In the genomic region with DNA sequence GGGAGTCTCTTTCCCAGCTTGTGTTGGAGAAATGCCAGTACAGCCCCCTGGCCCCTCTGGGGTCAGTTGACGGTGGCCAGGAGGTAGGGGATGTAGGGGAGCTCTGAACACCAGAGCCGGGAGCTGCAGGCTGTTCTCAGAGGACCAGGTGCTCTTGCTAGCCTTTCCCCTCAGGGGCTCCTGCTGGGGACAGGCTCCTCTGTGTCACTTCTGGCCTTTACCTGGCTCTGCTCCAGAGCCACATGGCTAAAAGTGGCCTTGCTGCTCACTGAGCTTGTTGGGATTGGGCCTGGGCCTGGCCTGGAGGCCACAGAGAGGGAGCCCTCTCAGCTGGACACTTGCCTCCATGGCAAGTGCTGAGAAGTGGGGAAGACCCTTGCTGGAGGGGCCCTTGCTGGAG, we compare ENCODE assay signal across 19 cellular contexts.
"Had no signal": no experiment of that assay in that cellular context is flagged by ENCODE, and none has a peak within 500 bp of the region (broad histone marks: within the 10 kb centered on the region; RNA-seq: fewer than 3 reads in every experiment).

No MANE protein-coding gene starts in this region.

- H3K27ac Mint-ChIP-seq: activated CD4-positive, alpha-beta memory T cell treated with anti-CD3 and anti-CD28 coated beads for 36 hours; activated CD4-positive, alpha-beta T cell treated with anti-CD3 and anti-CD28 coated beads for 36 hours; activated CD8-positive, alpha-beta memory T cell treated with anti-CD3 and anti-CD28 coated beads, Interleukin-2, amount 10 ng/mL, durations not matched to agents 7 days and 5 days; activated naive CD4-positive, alpha-beta T cell treated with anti-CD3 and anti-CD28 coated beads, Interleukin-2, amount 50 U/mL, for 72 hours; effector memory CD8-positive, alpha-beta T cell; stimulated activated naive CD8-positive, alpha-beta T cell treated with anti-CD3 and anti-CD28 coated beads, Interleukin-15, Interleukin-2, amounts not matched to agents 100 ng/mL and 50 ng/mL, for 24 hours; T-helper 17 cell had no signal

- H3K27me3 Mint-ChIP-seq: activated CD4-positive, alpha-beta memory T cell treated with anti-CD3 and anti-CD28 coated beads for 36 hours; activated CD4-positive, alpha-beta T cell treated with anti-CD3 and anti-CD28 coated beads for 36 hours; T-helper 17 cell had no signal

- H3K4me3 Mint-ChIP-seq: activated CD4-positive, alpha-beta memory T cell treated with anti-CD3 and anti-CD28 coated beads for 36 hours; activated CD4-positive, alpha-beta T cell treated with anti-CD3 and anti-CD28 coated beads for 36 hours; activated CD8-positive, alpha-beta memory T cell treated with anti-CD3 and anti-CD28 coated beads, Interleukin-2, amount 10 ng/mL, durations not matched to agents 7 days and 5 days; central memory CD8-positive, alpha-beta T cell; effector memory CD8-positive, alpha-beta T cell; naive thymus-derived CD8-positive, alpha-beta T cell; stimulated activated naive CD8-positive, alpha-beta T cell treated with anti-CD3 and anti-CD28 coated beads, Interleukin-15, Interleukin-2, amounts not matched to agents 100 ng/mL and 50 ng/mL, for 24 hours; T-helper 17 cell had no signal

- ATAC-seq: activated CD4-positive, alpha-beta T cell treated with anti-CD3 and anti-CD28 coated beads for 36 hours; activated CD8-positive, alpha-beta memory T cell treated with anti-CD3 and anti-CD28 coated beads, Interleukin-2, amount 10 ng/mL, durations not matched to agents 7 days and 5 days; activated naive CD4-positive, alpha-beta T cell treated with anti-CD3 and anti-CD28 coated beads, Interleukin-2, amount 50 U/mL, for 72 hours; effector memory CD8-positive, alpha-beta T cell; left colon; naive thymus-derived CD8-positive, alpha-beta T cell; T-helper 17 cell had no signal

- H3K4me1 Mint-ChIP-seq: activated CD8-positive, alpha-beta memory T cell treated with anti-CD3 and anti-CD28 coated beads, Interleukin-2, amount 10 ng/mL, durations not matched to agents 7 days and 5 days; central memory CD8-positive, alpha-beta T cell; T-helper 17 cell had no signal

- DNase-seq: activated CD4-positive, alpha-beta memory T cell treated with anti-CD3 and anti-CD28 coated beads for 36 hours; activated CD4-positive, alpha-beta T cell treated with anti-CD3 and anti-CD28 coated beads for 36 hours; activated CD8-positive, alpha-beta memory T cell treated with anti-CD3 and anti-CD28 coated beads, Interleukin-2, amount 10 ng/mL, durations not matched to agents 7 days and 5 days; activated effector memory CD4-positive, alpha-beta T cell treated with anti-CD3 and anti-CD28 coated beads, Interleukin-2, amount 50 U/mL, for 16 hours; activated T-cell treated with anti-CD3 and anti-CD28 coated beads, Interleukin-2, amount 50 U/mL, for 1 hour; amniotic stem cell; effector memory CD8-positive, alpha-beta T cell; foreskin melanocyte; head of caudate nucleus; left colon; mammary epithelial cell; naive thymus-derived CD8-positive, alpha-beta T cell; nucleus accumbens; right lobe of liver; T-helper 17 cell; trophoblast cell had no signal
